8 cellular contexts compared by ENCODE assay signal in genomic region chr2:149313512-149313972, GRCh38. TPM values are rescaled to one million over a fixed set of nuclear protein-coding genes. Genes with fewer than 3 reads are reported as not detected.
DNase-seq lines count a peak whose midpoint lies in the region; ATAC-seq and TF ChIP-seq lines count a peak whose summit lies in the region.

No MANE protein-coding gene starts in this region.

- no CpG with 5 or more reads among the region's 8 CpGs for WGBS in trophoblast cell (ENCODE audit: extremely low coverage, insufficient coverage, insufficient read length)

- TF ChIP-seq CTCF in AG09309 (IDR thresholded peaks at IDR 0.05; ENCODE audit: control insufficient read depth, insufficient read depth, low read depth, low read length, missing control alignments) (peak; percentile 81), fibroblast of villous mesenchyme (IDR thresholded peaks at IDR 0.05; ENCODE audit: insufficient read depth, low read depth, low read length) (peak; percentile 93)

- no peak overlapping the region for H3K4me3 ChIP-seq in AG09309 (ENCODE audit: control insufficient read depth, low read depth, low read length)
- H3K4me3 ChIP-seq in fibroblast of villous mesenchyme (ENCODE audit: low read depth, low read length), result no peak overlapping the region
- no peak overlapping the region for H3K4me3 ChIP-seq in trophoblast cell (ENCODE audit: low read depth, low read length)

- H3K9me3 ChIP-seq in trophoblast cell (ENCODE audit: insufficient read depth, low read depth, low read length), result no peaks in the 10 kb centered on the region

- ATAC-seq in GM18499 (IDR thresholded peaks at IDR 0.05; ENCODE audit: insufficient read depth, unreplicated experiment) (peak; percentile 85), HG02678 (IDR thresholded peaks at IDR 0.05; ENCODE audit: unreplicated experiment) (peak; percentile 89)

- H3K79me2 ChIP-seq in trophoblast cell (ENCODE audit: control insufficient read depth, insufficient read depth, low read length, poor library complexity), result peaks cover 3% of the 10 kb centered on the region

- no peak overlapping the region for H3K9ac ChIP-seq in trophoblast cell (ENCODE audit: low read length)

- H3K36me3 ChIP-seq in trophoblast cell (ENCODE audit: control insufficient read depth in 1 of 2, insufficient read depth in 2 of 2, low read length in 2 of 2), result no peaks in the 10 kb centered on the region

- H2BK12ac ChIP-seq in trophoblast cell (ENCODE audit: low read length), result no peak overlapping the region

- no peak for DNase-seq in AG09309 (ENCODE audit: low read depth)
- DNase-seq in NAMALWA (ENCODE audit: low spot score), result peak; percentile 69
- peak; percentile 73 for DNase-seq in SK-N-DZ (ENCODE audit: low spot score)
- DNase-seq in fibroblast of villous mesenchyme (ENCODE audit: low read depth), result peak; percentile 33
- DNase-seq in trophoblast cell, result peak; percentile 20 to 80
- DNase-seq in occipital lobe (lab: John Stamatoyannopoulos, UW), result no peak

- peaks cover 9 to 19% of the 10 kb centered on the region in 2 experiments for H3K4me1 ChIP-seq in trophoblast cell (ENCODE audit: control insufficient read depth in 1 of 2, insufficient read depth in 2 of 2, low read length in 2 of 2)

- H3K18ac ChIP-seq in trophoblast cell (ENCODE audit: low read length), result no peak overlapping the region

- peaks cover 29% of the 10 kb centered on the region for H3K79me1 ChIP-seq in trophoblast cell (ENCODE audit: low read length)

- H3K4me2 ChIP-seq in trophoblast cell (ENCODE audit: low read length), result peak overlapping the region; percentile 3

- no peak overlapping the region for H4K12ac ChIP-seq in trophoblast cell (ENCODE audit: low read depth, low read length)

- no peak overlapping the region for H4K8ac ChIP-seq in trophoblast cell (ENCODE audit: low read depth, low read length)

- no peak overlapping the region for H3K4ac ChIP-seq in trophoblast cell (ENCODE audit: low read depth, low read length)

- no peak overlapping the region for H2AK5ac ChIP-seq in trophoblast cell (ENCODE audit: low read length)

- no peak overlapping the region for H3K14ac ChIP-seq in trophoblast cell (ENCODE audit: low read length)

- H3K27ac ChIP-seq in trophoblast cell (ENCODE audit: low read depth, low read length), result peak overlapping the region; percentile 57

- no peaks in the 10 kb centered on the region for H3K27me3 ChIP-seq in trophoblast cell (ENCODE audit: insufficient read depth, low read length)

- no peak overlapping the region for H3K23ac ChIP-seq in trophoblast cell (ENCODE audit: low read length)

- peak overlapping the region; percentile 29 for H2BK120ac ChIP-seq in trophoblast cell (ENCODE audit: insufficient read depth, low read length, poor library complexity)

- H2BK5ac ChIP-seq in trophoblast cell (ENCODE audit: low read depth, low read length, poor library complexity), result no peak overlapping the region

- H2AFZ ChIP-seq in trophoblast cell (ENCODE audit: insufficient read depth, low read length, poor library complexity), result no peak overlapping the region

- H4K91ac ChIP-seq in trophoblast cell (ENCODE audit: low read depth, low read length), result no peak overlapping the region

RNA-seq across cellular contexts. Expression of gene LYPD6, which starts 16.8 kb away (rescaled TPM):
- polyA plus RNA-seq in SK-N-DZ (2014; cell fraction: cytosol; rRNA removed), result 13.6 and 15.8 TPM in 2 replicates
- 13.3 and 16.3 TPM in 2 replicates for polyA plus RNA-seq in SK-N-DZ (2014; cell fraction: nucleus; rRNA removed)
- total RNA-seq in fibroblast of villous mesenchyme (4.3 and 5.2 TPM in 2 replicates), occipital lobe (14.3 TPM)
- 24.8 and 26.6 TPM in 2 replicates for polyA plus RNA-seq in trophoblast cell (2013)

Comparison
In these comparisons a context has a peak if more than half of its experiments do, and no peak if none do; other contexts are left out.
1. DNase-seq: peak in NAMALWA (single experiment), SK-N-DZ (single experiment), fibroblast of villous mesenchyme (single experiment) and trophoblast cell (2 of 2); none in AG09309 (single experiment) and occipital lobe (single experiment).